In the genomic region with DNA sequence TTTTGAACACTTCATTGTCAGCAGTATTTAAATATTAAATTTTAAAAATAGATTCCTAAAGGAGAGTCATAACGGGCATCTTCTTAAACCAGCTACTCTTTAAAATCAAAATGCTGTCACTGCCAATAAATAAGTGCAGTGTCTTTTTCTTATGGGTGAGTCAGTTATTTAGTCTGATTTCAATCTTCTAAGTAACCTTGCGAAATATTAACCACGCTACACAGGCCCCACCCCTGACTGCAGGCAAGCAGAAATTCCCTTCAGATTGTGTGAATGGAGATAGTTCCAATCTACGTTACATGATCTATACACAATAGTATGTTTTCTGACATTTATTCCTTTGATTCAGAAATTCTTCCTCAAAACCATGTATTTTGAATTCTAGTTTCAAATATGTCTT, we compare ENCODE assay signal across 9 cellular contexts.
DNase-seq lines count a peak whose midpoint lies in the region; ATAC-seq lines count a peak whose summit lies in the region.
"Had no signal": no experiment of that assay in that cellular context is flagged by ENCODE, and none has a peak within 500 bp of the region (broad histone marks: within the 10 kb centered on the region; RNA-seq: fewer than 3 reads in every experiment).

No MANE protein-coding gene starts in this region.

- ATAC-seq in esophagus mucosa (peak; percentile 84), GM18909 (IDR thresholded peaks at IDR 0.05; ENCODE audit: poor library complexity, unreplicated experiment) (no peak), T-cell (replicated peaks in 1 of 4) (no peak)

- peaks cover 5% of the 10 kb centered on the region for H3F3A ChIP-seq in GM23248 (ENCODE audit: insufficient read depth)

- CTCF ChIA-PET in T-cell (lab: Charles Lee) = interaction anchor here in 1 of 2 donors (1.6 to 1.8 kb wide), 2 partner anchors 16 to 710 kb away, joined by 4 to 9 read pairs; no protein-coding TSS in a partner anchor

- H3K79me2 ChIP-seq in GM23248 (ENCODE audit: insufficient read depth) = no peaks in the 10 kb centered on the region

- H3K9me3 ChIP-seq in GM23248 (ENCODE audit: low read depth) = no peaks in the 10 kb centered on the region

- no peaks in the 10 kb centered on the region for H3K27me3 ChIP-seq in GM23248 (replicated peaks; ENCODE audit: insufficient read depth)

- H3K9ac ChIP-seq in GM23248 = no peak overlapping the region

- DNase-seq in GM23248 (peak; percentile 88), NOMO-1 treated with dmso at 0.1 percent for 144 hours (lab: John Stamatoyannopoulos, UW; ENCODE audit: unreplicated experiment) (peak; percentile 24), skeletal muscle cell (ENCODE audit: low read depth) (peak; percentile 63), NCI-H1048 (lab: John Stamatoyannopoulos, UW) (no peak), T-cell (no peak)
- DNase-seq: dermis blood vessel endothelial cell, NCI-H187 treated with DMSO at 0.1 percent for 48 hours had no signal

- no peak overlapping the region for H3K27ac ChIP-seq in GM23248

- H3K4me2 ChIP-seq in GM23248 (ENCODE audit: unreplicated experiment) = peak overlapping the region; percentile 45

- H3K36me3 ChIP-seq in GM23248 (ENCODE audit: low read depth) = no peaks in the 10 kb centered on the region

- no peaks in the 10 kb centered on the region for H4K20me1 ChIP-seq in GM23248 (ENCODE audit: insufficient read depth)

- no peaks in the 10 kb centered on the region for H3K9me3 Mint-ChIP-seq in T-cell

- peaks cover 0 to 7% (median 6%) of the 10 kb centered on the region in 3 donors for H3K4me1 Mint-ChIP-seq in T-cell

- H3K36me3 Mint-ChIP-seq in T-cell = no peaks in the 10 kb centered on the region

- H3K4me3 Mint-ChIP-seq in T-cell = no peak overlapping the region

- H3K27me3 Mint-ChIP-seq in T-cell = peaks cover 4 to 7% of the 10 kb centered on the region in 2 donors

- H3K27ac Mint-ChIP-seq in T-cell = no peak overlapping the region

- in situ Hi-C loops in GM23248 (cut with MboI) = no loop called here

- POLR2A ChIA-PET in T-cell (lab: Charles Lee) = no interaction called here

- H2AFZ ChIP-seq in GM23248 = no peak overlapping the region

- H3K4me1 ChIP-seq in GM23248 (ENCODE audit: insufficient read depth) = peaks cover 27% of the 10 kb centered on the region

- H3K9me2 ChIP-seq in GM23248 (ENCODE audit: insufficient read depth) = no peaks in the 10 kb centered on the region

- 6 to 10% methylated on average over 4 of the region's 4 CpGs for whole genome bisulfite sequencing in GM23248 (ENCODE audit: low coverage in 1 of 2, low lambda C conversion rate in 2 of 2, missing lambda C conversion rate in 2 of 2), 2 experiments

- no peak overlapping the region for H3K4me3 ChIP-seq in GM23248
- H3K4me3 ChIP-seq in skeletal muscle cell (ENCODE audit: low read depth, low read length) = no peak overlapping the region

Comparison
In these comparisons a context has a peak if more than half of its experiments do, and no peak if none do; other contexts are left out.
1. DNase-seq: peak in GM23248 (single experiment), NOMO-1 treated with dmso at 0.1 percent for 144 hours (single experiment) and skeletal muscle cell (single experiment); none in NCI-H1048 (single experiment) and T-cell (0 of 34).